In the genomic region with DNA sequence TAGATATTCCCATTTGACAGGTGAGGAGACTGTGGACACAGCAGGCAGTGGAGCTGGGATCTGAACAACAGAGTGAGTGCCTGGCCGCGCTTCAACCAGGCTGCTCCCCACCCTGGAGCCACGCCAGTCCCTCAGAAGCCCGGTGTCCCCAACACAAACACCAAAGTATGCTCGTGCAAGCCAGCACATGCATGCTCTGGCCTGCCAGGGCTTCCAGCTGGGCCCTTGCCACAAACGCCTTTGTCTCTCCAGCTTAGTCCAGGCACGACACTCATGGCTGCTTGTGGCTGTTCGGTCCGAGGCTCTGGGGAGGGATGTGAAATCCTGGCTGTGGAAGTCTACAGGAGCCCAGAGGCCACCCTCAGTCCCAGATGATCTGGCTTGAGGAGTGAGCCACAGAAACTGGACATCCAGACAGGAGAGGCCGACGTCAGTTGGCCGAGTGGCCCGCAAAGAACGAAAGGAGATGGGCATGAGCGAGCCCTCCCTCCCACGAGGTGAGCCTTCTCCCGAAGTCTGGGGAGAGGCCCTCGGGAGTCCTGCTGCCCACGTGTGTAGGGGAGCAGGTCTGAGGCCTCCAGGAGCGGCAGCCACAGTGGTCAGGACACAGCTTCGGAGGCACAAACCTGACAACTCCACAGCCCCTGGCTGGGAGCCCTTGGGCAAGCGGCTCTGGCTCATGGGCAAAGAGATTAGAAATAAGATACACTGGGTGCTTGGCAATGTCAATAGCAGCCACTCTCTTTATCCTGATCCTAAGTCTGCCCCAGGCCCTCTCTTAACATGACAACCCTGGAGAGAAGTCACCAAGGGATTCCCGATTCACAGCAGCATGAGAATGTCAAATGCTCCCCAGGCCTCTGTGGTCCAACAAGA, we compare ENCODE assay signal across 11 cellular contexts.
DNase-seq lines count a peak whose midpoint lies in the region; ATAC-seq and TF ChIP-seq lines count a peak whose summit lies in the region.
"Had no signal": no experiment of that assay in that cellular context is flagged by ENCODE, and none has a peak within 500 bp of the region (broad histone marks: within the 10 kb centered on the region; RNA-seq: fewer than 3 reads in every experiment).

No MANE protein-coding gene starts in this region.

- no peaks in the 10 kb centered on the region for H3K27me3 Mint-ChIP-seq in activated CD4-positive, alpha-beta memory T cell treated with anti-CD3 and anti-CD28 coated beads for 36 hours

- POLR2A ChIA-PET in activated CD4-positive, alpha-beta memory T cell treated with anti-CD3 and anti-CD28 coated beads for 36 hours (lab: Charles Lee), result interaction anchor here (0.8 kb wide), 1 partner anchor 14 kb away, joined by 3 read pairs; no protein-coding TSS in a partner anchor

- no peak overlapping the region for H3K4me3 ChIP-seq in spleen
- H3K4me3 ChIP-seq: sigmoid colon had no signal

- peaks cover 60% of the 10 kb centered on the region for H3K4me1 Mint-ChIP-seq in activated CD4-positive, alpha-beta memory T cell treated with anti-CD3 and anti-CD28 coated beads for 36 hours (ENCODE audit: low read depth)

- intact Hi-C loops in activated CD4-positive, alpha-beta memory T cell treated with anti-CD3 and anti-CD28 coated beads for 36 hours (cut with micrococcal nuclease), result loop anchor here (1.0 to 5.0 kb wide), 4 partner anchors 63 to 189 kb away; no protein-coding TSS in a partner anchor
- intact Hi-C loops in head of caudate nucleus (cut with DNase I), result no loop called here
- intact Hi-C loops in spleen (cut with DNase I; ENCODE audit: low total_unique reads), result no loop called here

- peak overlapping the region in 4 of 8 donors; percentile 33 to 62 (median 52) for H3K27ac ChIP-seq in spleen
- H3K27ac ChIP-seq: 22Rv1 had no signal

- peak overlapping the region; percentile 81 for H3K27ac Mint-ChIP-seq in activated CD4-positive, alpha-beta memory T cell treated with anti-CD3 and anti-CD28 coated beads for 36 hours

- ATAC-seq in stimulated activated naive CD8-positive, alpha-beta T cell treated with anti-CD3 and anti-CD28 coated beads, Interleukin-15, Interleukin-2, amounts not matched to agents 100 U/mL and 50 U/mL, for 24 hours, result no peak

- peaks cover 0 to 45% (median 4%) of the 10 kb centered on the region in 6 donors for H3K4me1 ChIP-seq in spleen

- no peaks in the 10 kb centered on the region for H3K9me3 Mint-ChIP-seq in activated CD4-positive, alpha-beta memory T cell treated with anti-CD3 and anti-CD28 coated beads for 36 hours

- CTCF ChIA-PET in activated CD4-positive, alpha-beta memory T cell treated with anti-CD3 and anti-CD28 coated beads for 36 hours (lab: Charles Lee), result interaction anchor here (0.5 to 11.0 kb wide), 7 partner anchors 147 to 587 kb away, joined by 3 to 144 read pairs (median 6); partner anchors contain the start of gene ALDH4A1

- TF ChIP-seq CTCF in spleen (IDR thresholded peaks at IDR 0.05 in 8 of 11, conservative IDR thresholded peaks at IDR 0.05 in 3 of 11), result no peak

- no peaks in the 10 kb centered on the region for H3K27me3 ChIP-seq in spleen (replicated peaks in 1 of 7)
- H3K27me3 ChIP-seq: sigmoid colon had no signal

- 87 to 96% (median 90%) methylated on average over 14 to 23 of the region's 23 CpGs for WGBS in spleen, 5 donors

- no peak for TF ChIP-seq POLR2A in spleen (IDR thresholded peaks at IDR 0.05)

- DNase-seq in DMS 273 (lab: John Stamatoyannopoulos, UW; ENCODE audit: unreplicated experiment), result peak; percentile 28
- no peak for DNase-seq in DMS 273 treated with DMSO at 0.1 percent for 48 hours (lab: John Stamatoyannopoulos, UW)
- DNase-seq in activated CD4-positive, alpha-beta memory T cell treated with anti-CD3 and anti-CD28 coated beads for 36 hours, result no peak
- peak; percentile 14 to 86 (median 63) for DNase-seq in head of caudate nucleus
- peak; percentile 59 for DNase-seq in spleen
- DNase-seq in AG20443 (ENCODE audit: low spot score), result no peak
- no peak for DNase-seq in LoVo (ENCODE audit: low spot score)
- no peak for DNase-seq in stimulated activated naive CD8-positive, alpha-beta T cell treated with anti-CD3 and anti-CD28 coated beads, Interleukin-15, Interleukin-2, amounts not matched to agents 100 U/mL and 50 U/mL, for 24 hours
- DNase-seq: NCI-H1092 treated with DMSO at 0.1 percent for 48 hours, sigmoid colon had no signal

- no peak overlapping the region for H3K4me3 Mint-ChIP-seq in activated CD4-positive, alpha-beta memory T cell treated with anti-CD3 and anti-CD28 coated beads for 36 hours

- H3K36me3 ChIP-seq in spleen, result peaks cover 12 to 68% (median 61%) of the 10 kb centered on the region in 6 donors

- no peaks in the 10 kb centered on the region for H3K9me3 ChIP-seq in spleen
- H3K9me3 ChIP-seq: sigmoid colon had no signal

- peaks cover 45% of the 10 kb centered on the region for H3K36me3 Mint-ChIP-seq in activated CD4-positive, alpha-beta memory T cell treated with anti-CD3 and anti-CD28 coated beads for 36 hours

Comparison
In these comparisons a context has a peak if more than half of its experiments do, and no peak if none do; other contexts are left out.
1. DNase-seq: peak in DMS 273 (single experiment), head of caudate nucleus (42 of 42) and spleen (single experiment); none in DMS 273 treated with DMSO at 0.1 percent for 48 hours (single experiment), activated CD4-positive, alpha-beta memory T cell treated with anti-CD3 and anti-CD28 coated beads for 36 hours (single experiment), AG20443 (single experiment), LoVo (single experiment) and stimulated activated naive CD8-positive, alpha-beta T cell treated with anti-CD3 and anti-CD28 coated beads, Interleukin-15, Interleukin-2, amounts not matched to agents 100 U/mL and 50 U/mL, for 24 hours (single experiment).